In genomic region chr12:120265203-120265482, GRCh38 we compare ENCODE assay signal across 8 cellular contexts. TPM values are rescaled to one million over a fixed set of nuclear protein-coding genes. Genes with fewer than 3 reads are reported as not detected.
A peak's percentile ranks its signal among the peaks of the same experiment; 100 is the strongest.
DNase-seq lines count a peak whose midpoint lies in the region; ATAC-seq and TF ChIP-seq lines count a peak whose summit lies in the region.

No MANE protein-coding gene starts in this region.

- no peak for DNase-seq in NT2/D1 (ENCODE audit: low read depth, low spot score)
- no peak for DNase-seq in prostate gland (ENCODE audit: low spot score)
- no peak for DNase-seq in dermis blood vessel endothelial cell
- DNase-seq in activated gamma-delta T cell treated with Interleukin-2 at 50 U/mL for 16 hours: no peak
- DNase-seq in activated gamma-delta T cell (lab: John Stamatoyannopoulos, UW): no peak

- intact Hi-C loops in prostate gland (cut with DNase I): loop anchor here (2.0 kb wide), 1 partner anchor 64 kb away; the partner anchor contains the start of gene RPLP0

- peak overlapping the region; percentile 97 for H3K9ac ChIP-seq in NT2/D1 (ENCODE audit: insufficient read length, low read depth)

- no peak for TF ChIP-seq CTCF in prostate gland (IDR thresholded peaks at IDR 0.05)

- no peaks in the 10 kb centered on the region for H3K9me3 ChIP-seq in NT2/D1 (ENCODE audit: insufficient read depth, low read length)
- H3K9me3 ChIP-seq in esophagus (ENCODE audit: control insufficient read depth in 2 of 2, insufficient read depth in 1 of 2, low read depth in 1 of 2, low read length in 1 of 2): no peaks in the 10 kb centered on the region
- H3K9me3 ChIP-seq in prostate gland: no peaks in the 10 kb centered on the region

- ATAC-seq in GM19452 (IDR thresholded peaks at IDR 0.05; ENCODE audit: unreplicated experiment): peak; percentile 8
- ATAC-seq in HG02870 (IDR thresholded peaks at IDR 0.05; ENCODE audit: unreplicated experiment): no peak

- no peak for TF ChIP-seq POLR2A in prostate gland (IDR thresholded peaks at IDR 0.05)

- peaks cover 38% of the 10 kb centered on the region for H3K36me3 ChIP-seq in NT2/D1 (ENCODE audit: insufficient read depth, insufficient read length, low read length)
- H3K36me3 ChIP-seq in esophagus (ENCODE audit: control insufficient read depth in 2 of 2, insufficient read depth in 2 of 2, low read length in 1 of 2): no peaks in the 10 kb centered on the region
- no peaks in the 10 kb centered on the region for H3K36me3 ChIP-seq in prostate gland

- H3K4me1 ChIP-seq in NT2/D1 (ENCODE audit: insufficient read depth, insufficient read length) (peaks cover 27% of the 10 kb centered on the region), esophagus (ENCODE audit: control insufficient read depth in 2 of 2, insufficient read depth in 2 of 2, low read length in 1 of 2) (peaks cover 5 to 11% of the 10 kb centered on the region in 2 donors), prostate gland (replicated peaks) (peaks cover 20% of the 10 kb centered on the region)

- 0% methylated on average over 19 to 21 of the region's 21 CpGs for whole genome bisulfite sequencing in esophagus, 2 donors
- 1% methylated on average over 12 of the region's 21 CpGs for WGBS in prostate gland

- H3K4me3 ChIP-seq in NT2/D1 (ENCODE audit: insufficient read length, low read depth) (peak overlapping the region; percentile 87), esophagus (ENCODE audit: low read depth in 1 of 2, low read length in 2 of 2) (peak overlapping the region; percentile 82 to 88), prostate gland (peak overlapping the region; percentile 67 to 93)

- H3K27me3 ChIP-seq in NT2/D1 (ENCODE audit: insufficient read depth, insufficient read length) (no peaks in the 10 kb centered on the region), esophagus (ENCODE audit: control insufficient read depth in 1 of 2, insufficient read depth in 2 of 2, low read length in 2 of 2) (no peaks in the 10 kb centered on the region), prostate gland (replicated peaks; ENCODE audit: insufficient read depth) (no peaks in the 10 kb centered on the region)

- H3K27ac ChIP-seq in esophagus (ENCODE audit: low read depth in 2 of 2, low read length in 1 of 2): peak overlapping the region; percentile 83 to 85
- H3K27ac ChIP-seq in prostate gland: peak overlapping the region; percentile 89 to 94

RNA-seq across cellular contexts. Expression of gene PXN, which starts 0.4 kb away (rescaled TPM):
- polyA plus RNA-seq in esophagus: 10 to 100 TPM; 17.3 to 32.1 TPM
- total RNA-seq in prostate gland (100 to 1,000 TPM in 1 of 2 donors, 10 to 100 TPM in 1; 58.3 to 113 TPM), dermis blood vessel endothelial cell (69.8 and 141 TPM in 2 replicates)

RNA-seq across cellular contexts. Expression of gene RNU4-2, which starts 26.6 kb away (rescaled TPM):
- not detected for polyA plus RNA-seq in esophagus
- under 1 TPM; under 0.01 TPM for total RNA-seq in prostate gland
- total RNA-seq in dermis blood vessel endothelial cell: under 0.01 TPM in 2 replicates

RNA-seq across cellular contexts. Expression of gene RNU4-1, which starts 27.9 kb away (rescaled TPM):
- not detected for polyA plus RNA-seq in esophagus
- total RNA-seq in prostate gland (under 1 TPM; under 0.01 TPM), dermis blood vessel endothelial cell (under 0.01 TPM in 2 replicates)

RNA-seq across cellular contexts. Expression of gene SIRT4, which starts 37.0 kb away (rescaled TPM):
- under 1 TPM; 0.47 to 0.55 TPM for polyA plus RNA-seq in esophagus
- 1 to 10 TPM in 1 of 2 donors, under 1 TPM in 1; 0.96 to 2.2 TPM for total RNA-seq in prostate gland
- total RNA-seq in dermis blood vessel endothelial cell: 1.5 and 3.4 TPM in 2 replicates
